1 cellular context compared by ENCODE assay signal in the genomic region with DNA sequence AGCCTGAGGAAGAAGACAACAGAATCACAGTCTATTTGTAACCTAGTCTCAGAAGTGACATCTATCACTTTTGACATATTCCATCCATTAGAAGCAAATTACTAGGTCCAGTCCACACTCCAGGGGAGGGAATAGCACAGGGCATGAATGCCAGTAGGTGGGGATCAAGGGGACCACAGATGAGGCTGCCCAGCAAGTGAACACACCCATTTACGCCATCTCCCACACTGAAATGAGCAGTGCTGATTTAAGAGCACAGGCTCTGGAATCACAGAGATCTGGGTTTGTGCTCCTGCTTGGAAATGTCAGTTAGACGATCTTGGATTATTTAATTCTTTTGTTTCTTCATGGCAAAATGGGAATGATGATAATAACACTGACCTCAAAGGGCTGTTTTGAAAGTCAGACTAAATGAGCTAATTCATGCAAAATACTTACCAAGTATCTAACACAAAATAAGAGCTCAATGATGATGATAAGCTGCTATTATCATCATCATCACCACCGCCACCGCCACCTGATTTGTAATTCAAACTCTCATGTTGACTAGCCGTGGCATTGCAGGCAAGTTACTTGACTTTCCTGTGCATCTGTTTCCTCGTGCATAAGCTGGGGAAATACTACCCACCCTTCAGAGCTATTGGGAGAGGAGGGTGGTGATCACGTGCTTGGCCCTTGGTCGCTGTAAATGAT.
TF ChIP-seq lines count a peak whose summit lies in the region.

No MANE protein-coding gene starts in this region.

TF ChIP-seq in IMR-90, 13 proteins besides CTCF, POLR2A, EP300 and RAD21 (continued from another document):
- TF ChIP-seq, protein P1, sequence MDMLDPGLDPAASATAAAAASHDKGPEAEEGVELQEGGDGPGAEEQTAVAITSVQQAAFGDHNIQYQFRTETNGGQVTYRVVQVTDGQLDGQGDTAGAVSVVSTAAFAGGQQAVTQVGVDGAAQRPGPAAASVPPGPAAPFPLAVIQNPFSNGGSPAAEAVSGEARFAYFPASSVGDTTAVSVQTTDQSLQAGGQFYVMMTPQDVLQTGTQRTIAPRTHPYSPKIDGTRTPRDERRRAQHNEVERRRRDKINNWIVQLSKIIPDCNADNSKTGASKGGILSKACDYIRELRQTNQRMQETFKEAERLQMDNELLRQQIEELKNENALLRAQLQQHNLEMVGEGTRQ (IDR thresholded peaks at IDR 0.05; ENCODE audit: low read depth, low read length), result no peak
- TF ChIP-seq RFX5 (IDR thresholded peaks at IDR 0.05; ENCODE audit: low read depth, low read length) (no peak), RCOR1 (IDR thresholded peaks at IDR 0.05; ENCODE audit: insufficient replicate concordance, low read length) (no peak), NFE2L2 (IDR thresholded peaks at IDR 0.05; ENCODE audit: low read depth, low read length) (no peak)
- TF ChIP-seq, protein P2, sequence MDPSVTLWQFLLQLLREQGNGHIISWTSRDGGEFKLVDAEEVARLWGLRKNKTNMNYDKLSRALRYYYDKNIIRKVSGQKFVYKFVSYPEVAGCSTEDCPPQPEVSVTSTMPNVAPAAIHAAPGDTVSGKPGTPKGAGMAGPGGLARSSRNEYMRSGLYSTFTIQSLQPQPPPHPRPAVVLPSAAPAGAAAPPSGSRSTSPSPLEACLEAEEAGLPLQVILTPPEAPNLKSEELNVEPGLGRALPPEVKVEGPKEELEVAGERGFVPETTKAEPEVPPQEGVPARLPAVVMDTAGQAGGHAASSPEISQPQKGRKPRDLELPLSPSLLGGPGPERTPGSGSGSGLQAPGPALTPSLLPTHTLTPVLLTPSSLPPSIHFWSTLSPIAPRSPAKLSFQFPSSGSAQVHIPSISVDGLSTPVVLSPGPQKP (IDR thresholded peaks at IDR 0.05; ENCODE audit: borderline replicate concordance, low read depth, low read length), result no peak
TF ChIP-seq in IMR-90: peak in this region for 0.
